In genomic region chr17:5354310-5354709, GRCh38 we compare ENCODE assay signal across 25 cellular contexts.
"Had no signal": no experiment of that assay in that cellular context is flagged by ENCODE, and none has a peak within 500 bp of the region (broad histone marks: within the 10 kb centered on the region; RNA-seq: fewer than 3 reads in every experiment).

No MANE protein-coding gene starts in this region.

- H3K4me3 Mint-ChIP-seq: activated CD4-positive, alpha-beta memory T cell treated with anti-CD3 and anti-CD28 coated beads for 36 hours; activated CD4-positive, alpha-beta T cell treated with anti-CD3 and anti-CD28 coated beads, Interleukin-2, amount 10 ng/mL, durations not matched to agents 24 days and 14 days; activated CD8-positive, alpha-beta memory T cell treated with anti-CD3 and anti-CD28 coated beads, Interleukin-2, amount 10 ng/mL, durations not matched to agents 7 days and 5 days; activated naive CD4-positive, alpha-beta T cell treated with anti-CD3 and anti-CD28 coated beads, Interleukin-2, amount 10 ng/mL, durations not matched to agents 7 days and 5 days; natural killer cell treated with Interleukin-12 subunit alpha and Interleukin-12 subunit beta and Interleukin-15 and Interleukin-18, amount 100 ng/mL, for 72 hours; T-helper 17 cell had no signal

- H3K4me3 ChIP-seq: body of pancreas, coronary artery, dorsolateral prefrontal cortex, left lung, mucosa of descending colon, right lobe of liver, upper lobe of left lung, vagina had no signal

- H3K27ac Mint-ChIP-seq: activated CD4-positive, alpha-beta memory T cell treated with anti-CD3 and anti-CD28 coated beads for 36 hours; activated CD4-positive, alpha-beta T cell treated with anti-CD3 and anti-CD28 coated beads, Interleukin-2, amount 10 ng/mL, durations not matched to agents 24 days and 14 days; activated CD8-positive, alpha-beta memory T cell treated with anti-CD3 and anti-CD28 coated beads, Interleukin-2, amount 10 ng/mL, durations not matched to agents 7 days and 5 days; activated naive CD4-positive, alpha-beta T cell treated with anti-CD3 and anti-CD28 coated beads, Interleukin-2, amount 10 ng/mL, durations not matched to agents 7 days and 5 days; natural killer cell treated with Interleukin-12 subunit alpha and Interleukin-12 subunit beta and Interleukin-15 and Interleukin-18, amount 100 ng/mL, for 72 hours; progenitor cell of endocrine pancreas had no signal

- ATAC-seq: activated CD4-positive, CD25-positive, alpha-beta regulatory T cell treated with anti-CD3 and anti-CD28 coated beads, Interleukin-2, amount 50 U/mL, for 24 hours; activated CD8-positive, alpha-beta memory T cell treated with anti-CD3 and anti-CD28 coated beads, Interleukin-2, amount 10 ng/mL, durations not matched to agents 7 days and 5 days; body of pancreas; left lung; mucosa of descending colon; natural killer cell treated with Interleukin-12 subunit alpha and Interleukin-12 subunit beta and Interleukin-15 and Interleukin-18, amount 100 ng/mL, for 72 hours; right lobe of liver; stimulated activated naive CD8-positive, alpha-beta T cell treated with anti-CD3 and anti-CD28 coated beads, Interleukin-15, Interleukin-2, amounts not matched to agents 100 U/mL and 50 U/mL, for 24 hours; T-helper 17 cell had no signal

- H3K4me1 Mint-ChIP-seq: activated CD4-positive, alpha-beta T cell treated with anti-CD3 and anti-CD28 coated beads, Interleukin-2, amount 10 ng/mL, durations not matched to agents 24 days and 14 days; activated CD8-positive, alpha-beta memory T cell treated with anti-CD3 and anti-CD28 coated beads, Interleukin-2, amount 10 ng/mL, durations not matched to agents 7 days and 5 days; activated naive CD4-positive, alpha-beta T cell treated with anti-CD3 and anti-CD28 coated beads, Interleukin-2, amount 10 ng/mL, durations not matched to agents 7 days and 5 days had no signal

- H3K27ac ChIP-seq: body of pancreas, left lung, right lobe of liver, upper lobe of left lung, vagina, WERI-Rb-1 had no signal

- H3K4me1 ChIP-seq: body of pancreas, left lung, right lobe of liver, upper lobe of left lung, vagina had no signal

- H3K27me3 ChIP-seq: body of pancreas, dorsolateral prefrontal cortex, left lung, right lobe of liver, upper lobe of left lung, vagina had no signal

- H3K27me3 Mint-ChIP-seq: activated CD4-positive, alpha-beta memory T cell treated with anti-CD3 and anti-CD28 coated beads for 36 hours; activated CD4-positive, alpha-beta T cell treated with anti-CD3 and anti-CD28 coated beads, Interleukin-2, amount 10 ng/mL, durations not matched to agents 24 days and 14 days; activated CD8-positive, alpha-beta memory T cell treated with anti-CD3 and anti-CD28 coated beads, Interleukin-2, amount 10 ng/mL, durations not matched to agents 7 days and 5 days; activated naive CD4-positive, alpha-beta T cell treated with anti-CD3 and anti-CD28 coated beads, Interleukin-2, amount 10 ng/mL, durations not matched to agents 7 days and 5 days; natural killer cell treated with Interleukin-12 subunit alpha and Interleukin-12 subunit beta and Interleukin-15 and Interleukin-18, amount 100 ng/mL, for 72 hours; progenitor cell of endocrine pancreas; T-helper 17 cell had no signal

- H3K9me3 Mint-ChIP-seq: activated CD4-positive, alpha-beta memory T cell treated with anti-CD3 and anti-CD28 coated beads for 36 hours; activated CD4-positive, alpha-beta T cell treated with anti-CD3 and anti-CD28 coated beads, Interleukin-2, amount 10 ng/mL, durations not matched to agents 24 days and 14 days; activated naive CD4-positive, alpha-beta T cell treated with anti-CD3 and anti-CD28 coated beads, Interleukin-2, amount 10 ng/mL, durations not matched to agents 7 days and 5 days; natural killer cell treated with Interleukin-12 subunit alpha and Interleukin-12 subunit beta and Interleukin-15 and Interleukin-18, amount 100 ng/mL, for 72 hours had no signal

- DNase-seq: activated CD4-positive, alpha-beta memory T cell treated with anti-CD3 and anti-CD28 coated beads for 36 hours; activated CD8-positive, alpha-beta memory T cell treated with anti-CD3 and anti-CD28 coated beads, Interleukin-2, amount 10 ng/mL, durations not matched to agents 7 days and 5 days; activated effector memory CD4-positive, alpha-beta T cell treated with anti-CD3 and anti-CD28 coated beads, Interleukin-2, amount 50 U/mL, for 16 hours; activated naive CD4-positive, alpha-beta T cell treated with anti-CD3 and anti-CD28 coated beads, Interleukin-2, amount 10 ng/mL, durations not matched to agents 7 days and 5 days; anterior cingulate cortex; body of pancreas; cerebellar nuclear complex; dorsolateral prefrontal cortex; effector memory CD4-positive, alpha-beta T cell; glutamatergic neuron; left lung; mucosa of descending colon; right lobe of liver; stimulated activated CD4-positive, alpha-beta T cell treated with anti-CD3 and anti-CD28 coated beads, Interleukin-2, amount 100 ng/mL, for 48 hours; stimulated activated naive CD8-positive, alpha-beta T cell treated with anti-CD3 and anti-CD28 coated beads, Interleukin-15, Interleukin-2, amounts not matched to agents 100 U/mL and 50 U/mL, for 24 hours; T-helper 17 cell; T1000; upper lobe of left lung; WERI-Rb-1 had no signal

- H3K9me3 ChIP-seq: body of pancreas, left lung, mucosa of descending colon, right lobe of liver, upper lobe of left lung, vagina had no signal
